37 cellular contexts compared by ENCODE assay signal in the genomic region with DNA sequence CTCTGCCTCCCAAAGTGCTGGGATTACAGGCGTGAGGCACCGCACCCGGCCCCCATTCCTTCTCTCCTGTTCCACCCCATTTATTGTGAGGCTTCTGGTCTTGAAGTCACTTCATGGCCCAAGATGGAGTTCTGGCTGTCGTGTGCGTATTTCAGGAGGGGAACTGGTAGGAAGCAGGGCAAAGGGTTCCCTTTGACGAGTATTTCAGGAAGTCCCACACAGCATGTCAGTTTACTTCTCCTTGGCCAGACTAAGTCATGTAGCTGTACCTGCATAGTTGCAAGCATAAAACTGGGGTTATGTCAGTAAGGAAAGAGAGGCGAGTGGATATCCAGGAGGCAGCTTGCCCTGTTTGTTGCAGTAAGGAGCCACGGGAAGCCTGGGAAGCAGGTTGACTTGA. TPM values are rescaled to one million over a fixed set of nuclear protein-coding genes. Genes with fewer than 3 reads are reported as not detected.
"Had no signal": no experiment of that assay in that cellular context is flagged by ENCODE, and none has a peak within 500 bp of the region (broad histone marks: within the 10 kb centered on the region; RNA-seq: fewer than 3 reads in every experiment).

No MANE protein-coding gene starts in this region.

- H3K4me3 ChIP-seq: adrenal gland, body of pancreas, breast epithelium had no signal

- H3K27me3 Mint-ChIP-seq: activated CD4-positive, alpha-beta memory T cell treated with anti-CD3 and anti-CD28 coated beads, Interleukin-2, amount 10 ng/mL, durations not matched to agents 7 days and 5 days; activated CD4-positive, alpha-beta T cell treated with anti-CD3 and anti-CD28 coated beads for 36 hours; activated CD4-positive, alpha-beta T cell treated with anti-CD3 and anti-CD28 coated beads, Interleukin-2, amount 10 ng/mL, durations not matched to agents 7 days and 5 days; activated CD8-positive, alpha-beta memory T cell treated with anti-CD3 and anti-CD28 coated beads, Interleukin-2, amount 10 ng/mL, durations not matched to agents 7 days and 5 days; activated naive CD8-positive, alpha-beta T cell treated with anti-CD3 and anti-CD28 coated beads for 36 hours; activated T-cell treated with anti-CD3 and anti-CD28 coated beads, Interleukin-2, amount 50 U/mL, for 24 hours had no signal

- H3K4me3 Mint-ChIP-seq: activated CD4-positive, alpha-beta memory T cell treated with anti-CD3 and anti-CD28 coated beads, Interleukin-2, amount 10 ng/mL, durations not matched to agents 7 days and 5 days; activated CD4-positive, alpha-beta T cell treated with anti-CD3 and anti-CD28 coated beads for 36 hours; activated CD4-positive, alpha-beta T cell treated with anti-CD3 and anti-CD28 coated beads, Interleukin-2, amount 10 ng/mL, durations not matched to agents 7 days and 5 days; activated CD8-positive, alpha-beta memory T cell treated with anti-CD3 and anti-CD28 coated beads, Interleukin-2, amount 10 ng/mL, durations not matched to agents 7 days and 5 days; activated CD8-positive, alpha-beta T cell treated with anti-CD3 and anti-CD28 coated beads, Interleukin-2, amount 10 ng/mL, durations not matched to agents 7 days and 5 days; activated naive CD4-positive, alpha-beta T cell treated with anti-CD3 and anti-CD28 coated beads for 36 hours; activated naive CD8-positive, alpha-beta T cell treated with anti-CD3 and anti-CD28 coated beads for 36 hours; activated T-cell treated with anti-CD3 and anti-CD28 coated beads, Interleukin-2, amount 50 U/mL, for 24 hours; T-helper 1 cell treated with Interleukin-12 subunit alpha and Interleukin-12 subunit beta and Interleukin-4 antibody, amounts not matched to agents 30 μg/mL and 1 μg/mL, for 36 hours; T-helper 2 cell treated with Interferon-gamma antibody and Interleukin-4, amounts not matched to agents 5 μg/mL and 100 μg/mL, for 36 hours; WTC11 had no signal

- H3K9me3 Mint-ChIP-seq: activated CD4-positive, alpha-beta memory T cell treated with anti-CD3 and anti-CD28 coated beads, Interleukin-2, amount 10 ng/mL, durations not matched to agents 7 days and 5 days; activated CD4-positive, alpha-beta T cell treated with anti-CD3 and anti-CD28 coated beads, Interleukin-2, amount 10 ng/mL, durations not matched to agents 7 days and 5 days; activated naive CD4-positive, alpha-beta T cell treated with anti-CD3 and anti-CD28 coated beads for 36 hours; activated naive CD4-positive, alpha-beta T cell treated with anti-CD3 and anti-CD28 coated beads, Interleukin-2, amount 50 U/mL, for 72 hours; activated naive CD8-positive, alpha-beta T cell treated with anti-CD3 and anti-CD28 coated beads for 36 hours; activated T-cell treated with anti-CD3 and anti-CD28 coated beads, Interleukin-2, amount 50 U/mL, for 24 hours; activated T-helper 2 cell treated with anti-CD3 and anti-CD28 coated beads, Interferon-gamma antibody, Interleukin-2, Interleukin-4, amounts not matched to agents 10 μg/mL and 5 μg/mL and 100 μg/mL, durations not matched to agents 14 hours and 24 hours and 36 hours; T-helper 1 cell treated with Interleukin-12 subunit alpha and Interleukin-12 subunit beta and Interleukin-4 antibody, amounts not matched to agents 30 μg/mL and 1 μg/mL, for 36 hours; T-helper 2 cell treated with Interferon-gamma antibody and Interleukin-4, amounts not matched to agents 5 μg/mL and 100 μg/mL, for 36 hours had no signal

- H3K4me1 Mint-ChIP-seq: activated CD4-positive, alpha-beta memory T cell treated with anti-CD3 and anti-CD28 coated beads, Interleukin-2, amount 10 ng/mL, durations not matched to agents 7 days and 5 days; activated CD4-positive, alpha-beta T cell treated with anti-CD3 and anti-CD28 coated beads for 36 hours; activated CD4-positive, alpha-beta T cell treated with anti-CD3 and anti-CD28 coated beads, Interleukin-2, amount 10 ng/mL, durations not matched to agents 7 days and 5 days; activated CD8-positive, alpha-beta memory T cell treated with anti-CD3 and anti-CD28 coated beads, Interleukin-2, amount 10 ng/mL, durations not matched to agents 7 days and 5 days; activated naive CD8-positive, alpha-beta T cell treated with anti-CD3 and anti-CD28 coated beads for 36 hours; WTC11 had no signal

- H3K27ac Mint-ChIP-seq: activated CD4-positive, alpha-beta memory T cell treated with anti-CD3 and anti-CD28 coated beads, Interleukin-2, amount 10 ng/mL, durations not matched to agents 7 days and 5 days; activated CD4-positive, alpha-beta T cell treated with anti-CD3 and anti-CD28 coated beads for 36 hours; activated CD4-positive, alpha-beta T cell treated with anti-CD3 and anti-CD28 coated beads, Interleukin-2, amount 10 ng/mL, durations not matched to agents 7 days and 5 days; activated CD8-positive, alpha-beta memory T cell treated with anti-CD3 and anti-CD28 coated beads, Interleukin-2, amount 10 ng/mL, durations not matched to agents 7 days and 5 days; activated CD8-positive, alpha-beta T cell treated with anti-CD3 and anti-CD28 coated beads, Interleukin-2, amount 10 ng/mL, durations not matched to agents 7 days and 5 days; activated naive CD4-positive, alpha-beta T cell treated with anti-CD3 and anti-CD28 coated beads for 36 hours; activated naive CD4-positive, alpha-beta T cell treated with anti-CD3 and anti-CD28 coated beads, Interleukin-2, amount 50 U/mL, for 72 hours; activated naive CD8-positive, alpha-beta T cell treated with anti-CD3 and anti-CD28 coated beads for 36 hours; activated T-cell treated with anti-CD3 and anti-CD28 coated beads, Interleukin-2, amount 50 U/mL, for 24 hours; activated T-helper 2 cell treated with anti-CD3 and anti-CD28 coated beads, Interferon-gamma antibody, Interleukin-2, Interleukin-4, amounts not matched to agents 10 μg/mL and 5 μg/mL and 100 μg/mL, durations not matched to agents 14 hours and 24 hours and 36 hours; T-helper 1 cell treated with Interleukin-12 subunit alpha and Interleukin-12 subunit beta and Interleukin-4 antibody, amounts not matched to agents 30 μg/mL and 1 μg/mL, for 36 hours; T-helper 2 cell treated with Interferon-gamma antibody and Interleukin-4, amounts not matched to agents 5 μg/mL and 100 μg/mL, for 36 hours; WTC11 had no signal

- ATAC-seq: activated CD4-positive, alpha-beta T cell treated with anti-CD3 and anti-CD28 coated beads for 36 hours; activated CD4-positive, CD25-positive, alpha-beta regulatory T cell treated with anti-CD3 and anti-CD28 coated beads, Interleukin-2, amount 50 U/mL, for 24 hours; activated CD8-positive, alpha-beta memory T cell treated with anti-CD3 and anti-CD28 coated beads, Interleukin-2, amount 10 ng/mL, durations not matched to agents 7 days and 5 days; activated CD8-positive, alpha-beta T cell treated with anti-CD3 and anti-CD28 coated beads, Interleukin-2, amount 10 ng/mL, durations not matched to agents 7 days and 5 days; activated naive CD4-positive, alpha-beta T cell treated with anti-CD3 and anti-CD28 coated beads, Interleukin-2, amount 50 U/mL, for 72 hours; body of pancreas; WTC11 had no signal

- DNase-seq: activated CD4-positive, alpha-beta memory T cell treated with anti-CD3 and anti-CD28 coated beads, Interleukin-2, amount 10 ng/mL, durations not matched to agents 7 days and 5 days; activated CD4-positive, alpha-beta T cell treated with anti-CD3 and anti-CD28 coated beads for 1 hour; activated CD4-positive, alpha-beta T cell treated with anti-CD3 and anti-CD28 coated beads for 36 hours; activated CD4-positive, alpha-beta T cell treated with anti-CD3 and anti-CD28 coated beads for 48 hours; activated CD4-positive, alpha-beta T cell treated with anti-CD3 and anti-CD28 coated beads, Interleukin-2, amount 10 ng/mL, durations not matched to agents 7 days and 5 days; activated CD4-positive, alpha-beta T cell treated with anti-CD3 and anti-CD28 coated beads, Interleukin-2, amount 50 U/mL, for 48 hours; activated CD4-positive, CD25-positive, alpha-beta regulatory T cell; activated CD8-positive, alpha-beta memory T cell treated with anti-CD3 and anti-CD28 coated beads for 24 hours; activated CD8-positive, alpha-beta memory T cell treated with anti-CD3 and anti-CD28 coated beads, Interleukin-2, amount 10 ng/mL, durations not matched to agents 7 days and 5 days; activated CD8-positive, alpha-beta memory T cell treated with anti-CD3 and anti-CD28 coated beads, Interleukin-2, amount 50 U/mL, for 48 hours; activated CD8-positive, alpha-beta T cell treated with anti-CD3 and anti-CD28 coated beads, Interleukin-2, amount 10 ng/mL, durations not matched to agents 7 days and 5 days; activated effector memory CD4-positive, alpha-beta T cell treated with Interleukin-2 at 50 U/mL for 16 hours; activated gamma-delta T cell; activated naive CD4-positive, alpha-beta T cell treated with anti-CD3 and anti-CD28 coated beads for 36 hours; activated naive CD4-positive, alpha-beta T cell treated with anti-CD3 and anti-CD28 coated beads, Interleukin-2, amount 50 U/mL, for 16 hours; activated naive CD8-positive, alpha-beta T cell treated with anti-CD3 and anti-CD28 coated beads for 36 hours; activated T-cell treated with anti-CD3 and anti-CD28 coated beads, Interleukin-2, amount 50 U/mL, for 24 hours; activated T-cell treated with anti-CD3 and anti-CD28 coated beads, Interleukin-2, amount 50 U/mL, for 48 hours; adrenal gland; amniotic stem cell; aorta; body of pancreas; brain microvascular endothelial cell; central memory CD4-positive, alpha-beta T cell; T-helper 1 cell; T-helper 2 cell; T-helper 9 cell; WERI-Rb-1 had no signal

- H3K27ac ChIP-seq: adrenal gland, body of pancreas, brain microvascular endothelial cell, breast epithelium, WERI-Rb-1 had no signal

- H3K36me3 ChIP-seq: adrenal gland, brain microvascular endothelial cell, breast epithelium had no signal

- H3K27me3 ChIP-seq: adrenal gland, body of pancreas, brain microvascular endothelial cell, breast epithelium had no signal

- H3K9me3 ChIP-seq: adrenal gland, body of pancreas, breast epithelium had no signal

- H3K4me1 ChIP-seq: adrenal gland, body of pancreas, breast epithelium had no signal

RNA-seq across cellular contexts. Expression of a gene that starts 46.1 kb away (rescaled TPM):
- total RNA-seq: activated CD4-positive, alpha-beta memory T cell treated with anti-CD3 and anti-CD28 coated beads, Interleukin-2, amount 10 ng/mL, durations not matched to agents 7 days and 5 days; activated CD4-positive, alpha-beta T cell treated with anti-CD3 and anti-CD28 coated beads for 36 hours; activated CD4-positive, alpha-beta T cell treated with anti-CD3 and anti-CD28 coated beads, Interleukin-2, amount 10 ng/mL, durations not matched to agents 7 days and 5 days; activated CD8-positive, alpha-beta memory T cell treated with anti-CD3 and anti-CD28 coated beads, Interleukin-2, amount 10 ng/mL, durations not matched to agents 7 days and 5 days; activated naive CD4-positive, alpha-beta T cell treated with anti-CD3 and anti-CD28 coated beads for 36 hours; activated naive CD4-positive, alpha-beta T cell treated with anti-CD3 and anti-CD28 coated beads, Interleukin-2, amount 50 U/mL, for 72 hours; activated naive CD8-positive, alpha-beta T cell treated with anti-CD3 and anti-CD28 coated beads for 36 hours; activated T-helper 2 cell treated with anti-CD3 and anti-CD28 coated beads, Interferon-gamma antibody, Interleukin-2, Interleukin-4, amounts not matched to agents 10 μg/mL and 5 μg/mL and 100 μg/mL, durations not matched to agents 14 hours and 24 hours and 36 hours; adrenal gland; aorta; astrocyte; body of pancreas; breast epithelium; cardiac septum; WTC11 had no signal
